Comparison of ENCODE assay signal across 10 cellular contexts in the genomic region with DNA sequence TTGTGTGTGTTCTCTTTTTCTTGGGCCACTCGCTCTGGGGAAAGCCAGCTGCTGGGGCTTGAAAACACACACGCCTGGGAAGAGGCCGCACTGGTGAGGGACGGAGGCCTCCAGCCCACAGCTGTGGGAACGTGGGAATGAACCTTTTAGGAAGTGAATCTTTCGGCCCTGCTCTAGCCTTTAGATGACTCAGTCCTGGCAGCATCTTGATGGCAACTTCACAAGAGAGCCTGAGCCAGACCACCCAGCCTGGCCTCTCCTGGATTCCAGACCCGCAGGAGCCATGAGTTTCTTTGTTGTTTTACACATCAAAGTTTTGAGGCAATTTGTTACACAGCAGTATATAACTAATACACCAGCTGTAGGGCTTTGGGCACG. TPM values are rescaled to one million over a fixed set of nuclear protein-coding genes. Genes with fewer than 3 reads are reported as not detected.
DNase-seq lines count a peak whose midpoint lies in the region; ATAC-seq and TF ChIP-seq lines count a peak whose summit lies in the region.
"Had no signal": no experiment of that assay in that cellular context is flagged by ENCODE, and none has a peak within 500 bp of the region (broad histone marks: within the 10 kb centered on the region; RNA-seq: fewer than 3 reads in every experiment).

No MANE protein-coding gene starts in this region.

- WGBS in sigmoid colon, 2 donors, result 80 to 85% methylated on average over 8 of the region's 8 CpGs

- H3K4me1 Mint-ChIP-seq in CD4-positive, CD25-positive, alpha-beta regulatory T cell, result peaks cover 4 to 47% (median 30%) of the 10 kb centered on the region in 4 donors
- peaks cover 27% of the 10 kb centered on the region for H3K4me1 Mint-ChIP-seq in Calu3 (ENCODE audit: low read depth, unreplicated experiment)

- CTCF ChIA-PET in Calu3 (lab: Charles Lee), result no interaction called here

- H3K4me2 ChIP-seq in fibroblast of lung (ENCODE audit: extremely low read depth, insufficient read depth, low read length), result peak overlapping the region; percentile 15

- H3K79me2 ChIP-seq in fibroblast of lung (ENCODE audit: control insufficient read depth, insufficient read depth, low read length), result peaks cover 19% of the 10 kb centered on the region

- H3K4me1 ChIP-seq in CD4-positive, CD25-positive, alpha-beta regulatory T cell (ENCODE audit: control insufficient read depth, insufficient read depth, low read length, poor library complexity, severe bottlenecking), result peaks cover 36% of the 10 kb centered on the region
- peaks cover 24% of the 10 kb centered on the region for H3K4me1 ChIP-seq in fibroblast of lung (ENCODE audit: control insufficient read depth, extremely low read depth, insufficient read depth, low read length)
- H3K4me1 ChIP-seq in sigmoid colon, result peaks cover 0 to 57% (median 35%) of the 10 kb centered on the region in 4 donors

- no peaks in the 10 kb centered on the region for H3K9me3 Mint-ChIP-seq in CD4-positive, CD25-positive, alpha-beta regulatory T cell
- H3K9me3 Mint-ChIP-seq in Calu3 (ENCODE audit: low read depth, unreplicated experiment), result no peaks in the 10 kb centered on the region

- no peak overlapping the region for H3K27ac ChIP-seq in CD4-positive, CD25-positive, alpha-beta regulatory T cell (ENCODE audit: insufficient read depth, low read length, poor library complexity, severe bottlenecking)
- H3K27ac ChIP-seq in fibroblast of lung (ENCODE audit: insufficient read depth, low read length) (peak overlapping the region; percentile 80), sigmoid colon (peak overlapping the region; percentile 0 to 53 (median 33))

- H3K4me3 ChIP-seq in CD4-positive, CD25-positive, alpha-beta regulatory T cell (ENCODE audit: low read depth, low read length), result no peak overlapping the region
- no peak overlapping the region for H3K4me3 ChIP-seq in fibroblast of lung (replicated peaks in 1 of 4; ENCODE audit: control extremely low read depth in 1 of 4, insufficient read depth in 1 of 4, low read depth in 3 of 4, low read length in 4 of 4)
- H3K4me3 ChIP-seq in sigmoid colon, result no peak overlapping the region

- no peak for TF ChIP-seq EP300 in sigmoid colon (IDR thresholded peaks at IDR 0.05)

- no peaks in the 10 kb centered on the region for H3K27me3 ChIP-seq in CD4-positive, CD25-positive, alpha-beta regulatory T cell (ENCODE audit: control insufficient read depth, insufficient read depth, low read length)
- H3K27me3 ChIP-seq in fibroblast of lung (ENCODE audit: control insufficient read depth, insufficient read depth, low read length), result no peaks in the 10 kb centered on the region
- no peaks in the 10 kb centered on the region for H3K27me3 ChIP-seq in sigmoid colon

- ATAC-seq in CD4-positive, CD25-positive, alpha-beta regulatory T cell (ENCODE audit: low read depth in 2 of 2), result no peak

- no peaks in the 10 kb centered on the region for H3K36me3 ChIP-seq in CD4-positive, CD25-positive, alpha-beta regulatory T cell (ENCODE audit: control insufficient read depth, insufficient read depth, low read length)
- H3K36me3 ChIP-seq in fibroblast of lung (ENCODE audit: control insufficient read depth, insufficient read depth, low read length), result no peaks in the 10 kb centered on the region
- no peaks in the 10 kb centered on the region for H3K36me3 ChIP-seq in sigmoid colon

- intact Hi-C loops in sigmoid colon (cut with DNase I) (no loop called here), Calu3 (cut with micrococcal nuclease; ENCODE audit: unreplicated experiment) (no loop called here)

- no peaks in the 10 kb centered on the region for H3K36me3 Mint-ChIP-seq in CD4-positive, CD25-positive, alpha-beta regulatory T cell
- peaks cover 55% of the 10 kb centered on the region for H3K36me3 Mint-ChIP-seq in Calu3 (ENCODE audit: insufficient read depth, unreplicated experiment)

- H2AFZ ChIP-seq in fibroblast of lung (ENCODE audit: low read length), result no peak overlapping the region

- no peaks in the 10 kb centered on the region for H3K9me3 ChIP-seq in CD4-positive, CD25-positive, alpha-beta regulatory T cell (ENCODE audit: control insufficient read depth in 2 of 2, low read length in 2 of 2)
- H3K9me3 ChIP-seq in fibroblast of lung (ENCODE audit: control insufficient read depth, insufficient read depth, low read depth, low read length) (no peaks in the 10 kb centered on the region), sigmoid colon (no peaks in the 10 kb centered on the region)

- H3K27ac Mint-ChIP-seq in CD4-positive, CD25-positive, alpha-beta regulatory T cell, result no peak overlapping the region
- H3K27ac Mint-ChIP-seq in Calu3 (ENCODE audit: unreplicated experiment), result no peak overlapping the region

- no peak for TF ChIP-seq POLR2A in sigmoid colon (IDR thresholded peaks at IDR 0.05)

- BruUV-seq in Calu3 (replicated peaks; lab: Mats Ljungman, UMichigan), result no TSS peak

- H4K20me1 ChIP-seq in fibroblast of lung (ENCODE audit: control insufficient read depth, extremely low read depth, insufficient read depth, low read length), result no peaks in the 10 kb centered on the region

- peaks cover 15% of the 10 kb centered on the region for H3K27me3 Mint-ChIP-seq in CD4-positive, CD25-positive, alpha-beta regulatory T cell
- H3K27me3 Mint-ChIP-seq in Calu3 (ENCODE audit: unreplicated experiment), result no peaks in the 10 kb centered on the region

- peak overlapping the region in 3 of 4 donors; percentile 21 to 92 (median 62) for H3K4me3 Mint-ChIP-seq in CD4-positive, CD25-positive, alpha-beta regulatory T cell
- H3K4me3 Mint-ChIP-seq in Calu3 (ENCODE audit: low read depth, unreplicated experiment), result no peak overlapping the region

- no peak overlapping the region for H3K9ac ChIP-seq in fibroblast of lung (ENCODE audit: insufficient read depth, low read length)

- DNase-seq in CD4-positive, CD25-positive, alpha-beta regulatory T cell, result no peak
- DNase-seq in NAMALWA (ENCODE audit: low spot score), result peak; percentile 5
- peak; percentile 75 to 93 for DNase-seq in fibroblast of lung (ENCODE audit: low read depth in 2 of 2)
- DNase-seq in sigmoid colon, result peak; percentile 85
- DNase-seq in Calu3, result no peak
- DNase-seq in activated CD4-positive, alpha-beta T cell treated with anti-CD3 and anti-CD28 coated beads, Interleukin-2, amount 50 U/mL, for 4 hours, result no peak
- no peak for DNase-seq in cerebellar cortex (ENCODE audit: low spot score)
- DNase-seq in NCI-H526 (lab: John Stamatoyannopoulos, UW), result no peak
- DNase-seq: amniotic stem cell, NCI-H2171 had no signal

- TF ChIP-seq CTCF in fibroblast of lung (conservative IDR thresholded peaks at IDR 0.05 in 1 of 2, IDR thresholded peaks at IDR 0.05 in 1 of 2; ENCODE audit: low read depth in 1 of 2, low read length in 2 of 2), result no peak
- TF ChIP-seq CTCF in sigmoid colon (IDR thresholded peaks at IDR 0.05), result no peak
- TF ChIP-seq CTCF in Calu3 (IDR thresholded peaks at IDR 0.05; ENCODE audit: unreplicated experiment), result no peak

RNA-seq across cellular contexts. Expression of a gene that starts 2.2 kb away (rescaled TPM):
- 57.4 TPM for total RNA-seq in CD4-positive, CD25-positive, alpha-beta regulatory T cell
- 10 to 100 TPM; 28.0 to 33.7 (median 30.2) TPM for polyA plus RNA-seq in CD4-positive, CD25-positive, alpha-beta regulatory T cell
- total RNA-seq in fibroblast of lung (17.7 and 25.9 TPM in 2 replicates), sigmoid colon (10 to 100 TPM; 22.7 to 32.2 (median 31.0) TPM), Calu3 (2022) (57.4 and 62.4 TPM in 2 replicates)
- polyA plus RNA-seq in fibroblast of lung (30.7 and 32.1 TPM in 2 replicates), sigmoid colon (10 to 100 TPM; 24.0 to 31.1 (median 31.0) TPM)
- 14.9 and 15.9 TPM in 2 replicates for polyA plus RNA-seq in fibroblast of lung (2012)
- 22.7 and 30.4 TPM in 2 replicates for polyA minus RNA-seq in fibroblast of lung (ENCODE audit: low replicate concordance)

RNA-seq across cellular contexts. Expression of a gene that starts 4.4 kb away (rescaled TPM):
- total RNA-seq in CD4-positive, CD25-positive, alpha-beta regulatory T cell, result 0.27 TPM
- 1 to 10 TPM; 3.0 to 3.8 (median 3.7) TPM for polyA plus RNA-seq in CD4-positive, CD25-positive, alpha-beta regulatory T cell
- not detected in 2 replicates for total RNA-seq in fibroblast of lung
- not detected in 2 replicates for polyA plus RNA-seq in fibroblast of lung
- 1.8 and 2.1 TPM in 2 replicates for polyA plus RNA-seq in fibroblast of lung (2012)
- polyA minus RNA-seq in fibroblast of lung (ENCODE audit: low replicate concordance), result not detected in 2 replicates
- total RNA-seq in sigmoid colon, result not detected
- 1 to 10 TPM in 1 of 3 donors, under 1 TPM in 1, not detected in 1; 0.90 to 1.2 TPM for polyA plus RNA-seq in sigmoid colon
- 0.86 and 0.90 TPM in 2 replicates for total RNA-seq in Calu3 (2022)

RNA-seq across cellular contexts. Expression of a gene that starts 15.5 kb away (rescaled TPM):
- 239 TPM for total RNA-seq in CD4-positive, CD25-positive, alpha-beta regulatory T cell
- polyA plus RNA-seq in CD4-positive, CD25-positive, alpha-beta regulatory T cell, result 10 to 100 TPM; 18.3 to 19.5 (median 18.7) TPM
- 37.2 and 39.0 TPM in 2 replicates for total RNA-seq in fibroblast of lung
- 10.8 and 12.6 TPM in 2 replicates for polyA plus RNA-seq in fibroblast of lung
- polyA plus RNA-seq in fibroblast of lung (2012), result 12.9 and 20.5 TPM in 2 replicates
- polyA minus RNA-seq in fibroblast of lung (ENCODE audit: low replicate concordance), result 13.3 and 19.2 TPM in 2 replicates
- total RNA-seq in sigmoid colon, result 10 to 100 TPM; 23.3 to 25.3 (median 24.4) TPM
- polyA plus RNA-seq in sigmoid colon, result 10 to 100 TPM; 21.0 to 39.4 (median 21.5) TPM
- 60.2 and 65.1 TPM in 2 replicates for total RNA-seq in Calu3 (2022)

RNA-seq across cellular contexts. Expression of a gene that starts 21.9 kb away (rescaled TPM):
- total RNA-seq in CD4-positive, CD25-positive, alpha-beta regulatory T cell, result 188 TPM
- polyA plus RNA-seq in CD4-positive, CD25-positive, alpha-beta regulatory T cell, result 10 to 100 TPM; 62.1 to 83.4 (median 68.6) TPM
- total RNA-seq in fibroblast of lung, result 5.1 and 11.2 TPM in 2 replicates
- 43.0 and 53.9 TPM in 2 replicates for polyA plus RNA-seq in fibroblast of lung
- 209 and 298 TPM in 2 replicates for polyA plus RNA-seq in fibroblast of lung (2012)
- polyA minus RNA-seq in fibroblast of lung (ENCODE audit: low replicate concordance), result 97.9 and 117 TPM in 2 replicates
- 10 to 100 TPM; 33.2 to 51.5 (median 42.5) TPM for total RNA-seq in sigmoid colon
- 100 to 1,000 TPM in 1 of 3 donors, 10 to 100 TPM in 2; 79.3 to 233 (median 99.0) TPM for polyA plus RNA-seq in sigmoid colon
- 260 and 262 TPM in 2 replicates for total RNA-seq in Calu3 (2022)

Comparison
In these comparisons a context has a peak if more than half of its experiments do, and no peak if none do; other contexts are left out.
1. DNase-seq: peak in NAMALWA (single experiment), fibroblast of lung (2 of 2) and sigmoid colon (single experiment); none in CD4-positive, CD25-positive, alpha-beta regulatory T cell (0 of 3), Calu3 (single experiment), activated CD4-positive, alpha-beta T cell treated with anti-CD3 and anti-CD28 coated beads, Interleukin-2, amount 50 U/mL, for 4 hours (0 of 2), cerebellar cortex (single experiment) and NCI-H526 (0 of 2).